1 cellular context compared by ENCODE assay signal in genomic region chr19:12899891-12900518, GRCh38.
TF ChIP-seq lines count a peak whose summit lies in the region.

No MANE protein-coding gene starts in this region.

TF ChIP-seq in GM12878, 131 proteins besides CTCF, POLR2A, EP300 and RAD21 (continued from another document and continues in another):
- TF ChIP-seq ZNF592 (IDR thresholded peaks at IDR 0.05) (no peak), JUND (IDR thresholded peaks at IDR 0.05; ENCODE audit: low read depth, low read length) (no peak), ESRRA (IDR thresholded peaks at IDR 0.05; ENCODE audit: low read length) (no peak), BHLHE40 (IDR thresholded peaks at IDR 0.05; ENCODE audit: borderline replicate concordance in 1 of 2, low read depth in 2 of 2, low read length in 1 of 2) (peak; percentile 73 to 75; a peak in 3 of 4 replicates), HDAC6 (IDR thresholded peaks at IDR 0.05; ENCODE audit: unreplicated experiment) (no peak), SRF (IDR thresholded peaks at IDR 0.05; ENCODE audit: low read depth in 2 of 2, low read length in 2 of 2) (no peak), ZBED1 (IDR thresholded peaks at IDR 0.05; ENCODE audit: borderline replicate concordance) (no peak), STAT1 (conservative IDR thresholded peaks at IDR 0.05) (no peak), ZNF384 (IDR thresholded peaks at IDR 0.05; ENCODE audit: borderline replicate concordance, low read depth, low read length) (no peak), NFXL1 (IDR thresholded peaks at IDR 0.05; ENCODE audit: borderline replicate concordance) (no peak), IKZF2 (IDR thresholded peaks at IDR 0.05) (peak; percentile 61 to 82), NFIC (IDR thresholded peaks at IDR 0.05; ENCODE audit: low read depth, low read length) (peak; percentile 45; the same call in 1 of the 2 replicates), ATF2 (IDR thresholded peaks at IDR 0.05; ENCODE audit: low read length) (no peak), JUNB (IDR thresholded peaks at IDR 0.05) (no peak), BACH1 (IDR thresholded peaks at IDR 0.05; ENCODE audit: borderline replicate concordance) (peak; percentile 31; the same call in 1 of the 2 replicates), MEF2B (IDR thresholded peaks at IDR 0.05; ENCODE audit: partially characterized antibody, poor library complexity, severe bottlenecking) (peak; percentile 63), ZNF207 (IDR thresholded peaks at IDR 0.05; ENCODE audit: borderline replicate concordance) (no peak), GATAD2B (conservative IDR thresholded peaks at IDR 0.05; ENCODE audit: low read depth) (peak; percentile 94), RUNX3 (IDR thresholded peaks at IDR 0.05; ENCODE audit: low read length) (peak; percentile 93), BRCA1 (IDR thresholded peaks at IDR 0.05; ENCODE audit: low read depth, low read length) (no peak), SPI1 (IDR thresholded peaks at IDR 0.05; ENCODE audit: borderline replicate concordance, insufficient read depth, low read depth, low read length) (no peak), ZNF24 (IDR thresholded peaks at IDR 0.05) (no peak), RFX5 (IDR thresholded peaks at IDR 0.05; ENCODE audit: low read depth, low read length) (no peak), PKNOX1 (IDR thresholded peaks at IDR 0.05) (peak; percentile 91), CREM (IDR thresholded peaks at IDR 0.05; ENCODE audit: low read depth) (peak; percentile 58; the same call in 1 of the 2 replicates), KDM1A (IDR thresholded peaks at IDR 0.05; ENCODE audit: borderline replicate concordance) (no peak), BCL3 (IDR thresholded peaks at IDR 0.05; ENCODE audit: borderline replicate concordance, insufficient read depth, low read depth, low read length, poor library complexity, severe bottlenecking) (peak; percentile 89), PAX8 (IDR thresholded peaks at IDR 0.05) (no peak), ZSCAN29 (IDR thresholded peaks at IDR 0.05) (no peak), MTA2 (IDR thresholded peaks at IDR 0.05; ENCODE audit: low read depth) (peak; percentile 86), BCL11A (IDR thresholded peaks at IDR 0.05; ENCODE audit: low read depth, low read length) (peak; percentile 51; the same call in 1 of the 2 replicates), NBN (IDR thresholded peaks at IDR 0.05) (peak; percentile 86), SMAD5 (IDR thresholded peaks at IDR 0.05; ENCODE audit: low read depth) (no peak), SMAD1 (IDR thresholded peaks at IDR 0.05; ENCODE audit: low read depth, partially characterized antibody) (no peak), KAT2A (conservative IDR thresholded peaks at IDR 0.05; ENCODE audit: control insufficient read depth, low read depth, low read length) (no peak), SUPT20H (IDR thresholded peaks at IDR 0.05; ENCODE audit: borderline replicate concordance, control insufficient read depth, low read depth, low read length) (no peak), NFYA (IDR thresholded peaks at IDR 0.05; ENCODE audit: borderline replicate concordance, low read depth, low read length) (no peak), TBL1XR1 (IDR thresholded peaks at IDR 0.05; ENCODE audit: low read depth, low read length) (peak; percentile 84; the same call in 1 of the 2 replicates), CHD2 (IDR thresholded peaks at IDR 0.05; ENCODE audit: borderline replicate concordance, low read depth, low read length) (peak; percentile 51; the same call in 1 of the 2 replicates), YBX1 (IDR thresholded peaks at IDR 0.05) (no peak), IKZF1 (conservative IDR thresholded peaks at IDR 0.05) (peak; percentile 80)
- TF ChIP-seq, protein P1, sequence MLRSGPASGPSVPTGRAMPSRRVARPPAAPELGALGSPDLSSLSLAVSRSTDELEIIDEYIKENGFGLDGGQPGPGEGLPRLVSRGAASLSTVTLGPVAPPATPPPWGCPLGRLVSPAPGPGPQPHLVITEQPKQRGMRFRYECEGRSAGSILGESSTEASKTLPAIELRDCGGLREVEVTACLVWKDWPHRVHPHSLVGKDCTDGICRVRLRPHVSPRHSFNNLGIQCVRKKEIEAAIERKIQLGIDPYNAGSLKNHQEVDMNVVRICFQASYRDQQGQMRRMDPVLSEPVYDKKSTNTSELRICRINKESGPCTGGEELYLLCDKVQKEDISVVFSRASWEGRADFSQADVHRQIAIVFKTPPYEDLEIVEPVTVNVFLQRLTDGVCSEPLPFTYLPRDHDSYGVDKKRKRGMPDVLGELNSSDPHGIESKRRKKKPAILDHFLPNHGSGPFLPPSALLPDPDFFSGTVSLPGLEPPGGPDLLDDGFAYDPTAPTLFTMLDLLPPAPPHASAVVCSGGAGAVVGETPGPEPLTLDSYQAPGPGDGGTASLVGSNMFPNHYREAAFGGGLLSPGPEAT (IDR thresholded peaks at IDR 0.05; ENCODE audit: low read depth), result peak; percentile 82
- TF ChIP-seq, protein P2, sequence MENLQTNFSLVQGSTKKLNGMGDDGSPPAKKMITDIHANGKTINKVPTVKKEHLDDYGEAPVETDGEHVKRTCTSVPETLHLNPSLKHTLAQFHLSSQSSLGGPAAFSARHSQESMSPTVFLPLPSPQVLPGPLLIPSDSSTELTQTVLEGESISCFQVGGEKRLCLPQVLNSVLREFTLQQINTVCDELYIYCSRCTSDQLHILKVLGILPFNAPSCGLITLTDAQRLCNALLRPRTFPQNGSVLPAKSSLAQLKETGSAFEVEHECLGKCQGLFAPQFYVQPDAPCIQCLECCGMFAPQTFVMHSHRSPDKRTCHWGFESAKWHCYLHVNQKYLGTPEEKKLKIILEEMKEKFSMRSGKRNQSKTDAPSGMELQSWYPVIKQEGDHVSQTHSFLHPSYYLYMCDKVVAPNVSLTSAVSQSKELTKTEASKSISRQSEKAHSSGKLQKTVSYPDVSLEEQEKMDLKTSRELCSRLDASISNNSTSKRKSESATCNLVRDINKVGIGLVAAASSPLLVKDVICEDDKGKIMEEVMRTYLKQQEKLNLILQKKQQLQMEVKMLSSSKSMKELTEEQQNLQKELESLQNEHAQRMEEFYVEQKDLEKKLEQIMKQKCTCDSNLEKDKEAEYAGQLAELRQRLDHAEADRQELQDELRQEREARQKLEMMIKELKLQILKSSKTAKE (IDR thresholded peaks at IDR 0.05; ENCODE audit: low read depth, poor library complexity, severe bottlenecking), result peak; percentile 98
- TF ChIP-seq, protein P3, sequence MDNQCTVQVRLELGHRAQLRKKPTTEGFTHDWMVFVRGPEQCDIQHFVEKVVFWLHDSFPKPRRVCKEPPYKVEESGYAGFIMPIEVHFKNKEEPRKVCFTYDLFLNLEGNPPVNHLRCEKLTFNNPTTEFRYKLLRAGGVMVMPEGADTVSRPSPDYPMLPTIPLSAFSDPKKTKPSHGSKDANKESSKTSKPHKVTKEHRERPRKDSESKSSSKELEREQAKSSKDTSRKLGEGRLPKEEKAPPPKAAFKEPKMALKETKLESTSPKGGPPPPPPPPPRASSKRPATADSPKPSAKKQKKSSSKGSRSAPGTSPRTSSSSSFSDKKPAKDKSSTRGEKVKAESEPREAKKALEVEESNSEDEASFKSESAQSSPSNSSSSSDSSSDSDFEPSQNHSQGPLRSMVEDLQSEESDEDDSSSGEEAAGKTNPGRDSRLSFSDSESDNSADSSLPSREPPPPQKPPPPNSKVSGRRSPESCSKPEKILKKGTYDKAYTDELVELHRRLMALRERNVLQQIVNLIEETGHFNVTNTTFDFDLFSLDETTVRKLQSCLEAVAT (IDR thresholded peaks at IDR 0.05), result peak; percentile 88
- TF ChIP-seq, protein P4, sequence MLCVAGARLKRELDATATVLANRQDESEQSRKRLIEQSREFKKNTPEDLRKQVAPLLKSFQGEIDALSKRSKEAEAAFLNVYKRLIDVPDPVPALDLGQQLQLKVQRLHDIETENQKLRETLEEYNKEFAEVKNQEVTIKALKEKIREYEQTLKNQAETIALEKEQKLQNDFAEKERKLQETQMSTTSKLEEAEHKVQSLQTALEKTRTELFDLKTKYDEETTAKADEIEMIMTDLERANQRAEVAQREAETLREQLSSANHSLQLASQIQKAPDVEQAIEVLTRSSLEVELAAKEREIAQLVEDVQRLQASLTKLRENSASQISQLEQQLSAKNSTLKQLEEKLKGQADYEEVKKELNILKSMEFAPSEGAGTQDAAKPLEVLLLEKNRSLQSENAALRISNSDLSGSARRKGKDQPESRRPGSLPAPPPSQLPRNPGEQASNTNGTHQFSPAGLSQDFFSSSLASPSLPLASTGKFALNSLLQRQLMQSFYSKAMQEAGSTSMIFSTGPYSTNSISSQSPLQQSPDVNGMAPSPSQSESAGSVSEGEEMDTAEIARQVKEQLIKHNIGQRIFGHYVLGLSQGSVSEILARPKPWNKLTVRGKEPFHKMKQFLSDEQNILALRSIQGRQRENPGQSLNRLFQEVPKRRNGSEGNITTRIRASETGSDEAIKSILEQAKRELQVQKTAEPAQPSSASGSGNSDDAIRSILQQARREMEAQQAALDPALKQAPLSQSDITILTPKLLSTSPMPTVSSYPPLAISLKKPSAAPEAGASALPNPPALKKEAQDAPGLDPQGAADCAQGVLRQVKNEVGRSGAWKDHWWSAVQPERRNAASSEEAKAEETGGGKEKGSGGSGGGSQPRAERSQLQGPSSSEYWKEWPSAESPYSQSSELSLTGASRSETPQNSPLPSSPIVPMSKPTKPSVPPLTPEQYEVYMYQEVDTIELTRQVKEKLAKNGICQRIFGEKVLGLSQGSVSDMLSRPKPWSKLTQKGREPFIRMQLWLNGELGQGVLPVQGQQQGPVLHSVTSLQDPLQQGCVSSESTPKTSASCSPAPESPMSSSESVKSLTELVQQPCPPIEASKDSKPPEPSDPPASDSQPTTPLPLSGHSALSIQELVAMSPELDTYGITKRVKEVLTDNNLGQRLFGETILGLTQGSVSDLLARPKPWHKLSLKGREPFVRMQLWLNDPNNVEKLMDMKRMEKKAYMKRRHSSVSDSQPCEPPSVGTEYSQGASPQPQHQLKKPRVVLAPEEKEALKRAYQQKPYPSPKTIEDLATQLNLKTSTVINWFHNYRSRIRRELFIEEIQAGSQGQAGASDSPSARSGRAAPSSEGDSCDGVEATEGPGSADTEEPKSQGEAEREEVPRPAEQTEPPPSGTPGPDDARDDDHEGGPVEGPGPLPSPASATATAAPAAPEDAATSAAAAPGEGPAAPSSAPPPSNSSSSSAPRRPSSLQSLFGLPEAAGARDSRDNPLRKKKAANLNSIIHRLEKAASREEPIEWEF (IDR thresholded peaks at IDR 0.05; ENCODE audit: insufficient replicate concordance, low read depth, low read length), result no peak
